In genomic region chr11:47272706-47273105, GRCh38 we compare ENCODE assay signal across 1 cellular context.
A peak's percentile ranks its signal among the peaks of the same experiment; 100 is the strongest.
TF ChIP-seq lines count a peak whose summit lies in the region.

No MANE protein-coding gene starts in this region.

TF ChIP-seq in SK-N-SH, 30 proteins besides CTCF, POLR2A, EP300 and RAD21 (continued from another document):
- peak; percentile 94 for TF ChIP-seq REST (IDR thresholded peaks at IDR 0.05; ENCODE audit: low read depth, low read length)
